14 cellular contexts compared by ENCODE assay signal in the genomic region with DNA sequence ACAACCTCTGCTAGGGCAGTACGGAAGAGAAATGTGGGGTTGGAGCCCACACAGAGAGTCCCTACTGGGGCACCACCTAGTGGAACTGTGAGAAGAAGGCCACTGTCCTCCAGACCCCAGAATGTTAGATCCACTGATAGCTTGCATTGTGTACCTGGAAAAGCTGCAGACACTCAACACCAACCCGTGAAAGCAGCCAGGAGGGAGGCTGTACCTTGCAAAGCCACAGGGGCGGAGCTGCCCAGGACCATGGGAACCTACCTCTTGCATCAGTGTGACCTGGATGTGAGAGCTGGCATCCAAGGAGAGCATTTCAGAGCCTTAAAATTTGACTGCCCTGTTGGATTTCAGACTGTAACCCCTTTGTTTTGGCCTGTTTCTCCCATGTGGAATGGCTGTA.
DNase-seq lines count a peak whose midpoint lies in the region; ATAC-seq lines count a peak whose summit lies in the region.
"Had no signal": no experiment of that assay in that cellular context is flagged by ENCODE, and none has a peak within 500 bp of the region (broad histone marks: within the 10 kb centered on the region; RNA-seq: fewer than 3 reads in every experiment).

No MANE protein-coding gene starts in this region.

- intact Hi-C loops in CD4-positive, alpha-beta memory T cell (cut with micrococcal nuclease): no loop called here

- peaks cover 20% of the 10 kb centered on the region for H3K36me3 ChIP-seq in CD4-positive, alpha-beta memory T cell (ENCODE audit: insufficient read depth, low read length)

- ATAC-seq in activated T-helper 17 cell treated with anti-CD3 and anti-CD28 coated beads, Interleukin-2, amount 50 U/mL, for 72 hours (replicated peaks): no peak
- no peak for ATAC-seq in HG03439 (IDR thresholded peaks at IDR 0.05; ENCODE audit: unreplicated experiment)
- ATAC-seq: GM23338 had no signal

- H3K9me3 Mint-ChIP-seq in activated naive CD8-positive, alpha-beta T cell (ENCODE audit: low read depth): peaks cover 15% of the 10 kb centered on the region
- peaks cover 36% of the 10 kb centered on the region for H3K9me3 Mint-ChIP-seq in activated naive CD8-positive, alpha-beta T cell treated with anti-CD3 and anti-CD28 coated beads for 36 hours
- H3K9me3 Mint-ChIP-seq in CD4-positive, alpha-beta memory T cell: peaks cover 0 to 14% (median 7%) of the 10 kb centered on the region in 8 donors
- H3K9me3 Mint-ChIP-seq in activated T-helper 17 cell treated with anti-CD3 and anti-CD28 coated beads, Interleukin-2, amount 50 U/mL, for 72 hours: peaks cover 11% of the 10 kb centered on the region

- CTCF ChIA-PET in CD4-positive, alpha-beta memory T cell (lab: Charles Lee; ENCODE audit: partially characterized antibody): no interaction called here

- DNase-seq in activated naive CD8-positive, alpha-beta T cell treated with anti-CD3 and anti-CD28 coated beads for 36 hours: no peak
- DNase-seq in CD4-positive, alpha-beta memory T cell: no peak
- no peak for DNase-seq in NCI-H82 (lab: John Stamatoyannopoulos, UW)
- DNase-seq: DMS153, DMS79, GDM1, HCEC 1CT, IMR-90 had no signal

- H3K27ac ChIP-seq in CD4-positive, alpha-beta memory T cell (ENCODE audit: low read depth, low read length): no peak overlapping the region
- H3K27ac ChIP-seq: BLaER1 treated with 17β-estradiol and CSF1 and Interleukin-3, amounts not matched to agents 10 nM and 100 nM had no signal

- no peaks in the 10 kb centered on the region for H3K27me3 Mint-ChIP-seq in activated naive CD8-positive, alpha-beta T cell
- H3K27me3 Mint-ChIP-seq in activated naive CD8-positive, alpha-beta T cell treated with anti-CD3 and anti-CD28 coated beads for 36 hours: no peaks in the 10 kb centered on the region
- no peaks in the 10 kb centered on the region for H3K27me3 Mint-ChIP-seq in CD4-positive, alpha-beta memory T cell
- no peaks in the 10 kb centered on the region for H3K27me3 Mint-ChIP-seq in activated T-helper 17 cell treated with anti-CD3 and anti-CD28 coated beads, Interleukin-2, amount 50 U/mL, for 72 hours
- H3K27me3 Mint-ChIP-seq: B cell had no signal

- no peak overlapping the region for H3K4me3 ChIP-seq in CD4-positive, alpha-beta memory T cell (ENCODE audit: low read length in 2 of 2)
- H3K4me3 ChIP-seq: GM23338 had no signal

- H3K4me1 ChIP-seq in CD4-positive, alpha-beta memory T cell (ENCODE audit: insufficient read depth, low read length): no peaks in the 10 kb centered on the region
- H3K4me1 ChIP-seq: BLaER1 treated with 17β-estradiol and CSF1 and Interleukin-3, amounts not matched to agents 10 nM and 100 nM had no signal

- no peak overlapping the region for H3K4me3 Mint-ChIP-seq in activated naive CD8-positive, alpha-beta T cell
- H3K4me3 Mint-ChIP-seq in activated naive CD8-positive, alpha-beta T cell treated with anti-CD3 and anti-CD28 coated beads for 36 hours: no peak overlapping the region
- no peak overlapping the region for H3K4me3 Mint-ChIP-seq in CD4-positive, alpha-beta memory T cell
- no peak overlapping the region for H3K4me3 Mint-ChIP-seq in activated T-helper 17 cell treated with anti-CD3 and anti-CD28 coated beads, Interleukin-2, amount 50 U/mL, for 72 hours
- H3K4me3 Mint-ChIP-seq: B cell, GM23338 had no signal

- peaks cover 55% of the 10 kb centered on the region for H3K36me3 Mint-ChIP-seq in activated naive CD8-positive, alpha-beta T cell
- peaks cover 77% of the 10 kb centered on the region for H3K36me3 Mint-ChIP-seq in activated naive CD8-positive, alpha-beta T cell treated with anti-CD3 and anti-CD28 coated beads for 36 hours
- H3K36me3 Mint-ChIP-seq in CD4-positive, alpha-beta memory T cell: peaks cover 75 to 77% of the 10 kb centered on the region in 2 donors
- peaks cover 96% of the 10 kb centered on the region for H3K36me3 Mint-ChIP-seq in activated T-helper 17 cell treated with anti-CD3 and anti-CD28 coated beads, Interleukin-2, amount 50 U/mL, for 72 hours (ENCODE audit: low read depth)

- H3K9me3 ChIP-seq in CD4-positive, alpha-beta memory T cell (ENCODE audit: control insufficient read depth in 1 of 2, low read length in 2 of 2): no peaks in the 10 kb centered on the region

- peaks cover 10% of the 10 kb centered on the region for H3K4me1 Mint-ChIP-seq in activated naive CD8-positive, alpha-beta T cell (ENCODE audit: low read depth)
- H3K4me1 Mint-ChIP-seq in activated naive CD8-positive, alpha-beta T cell treated with anti-CD3 and anti-CD28 coated beads for 36 hours: peaks cover 12% of the 10 kb centered on the region
- peaks cover 9 to 23% (median 17%) of the 10 kb centered on the region in 4 donors for H3K4me1 Mint-ChIP-seq in CD4-positive, alpha-beta memory T cell
- peaks cover 12% of the 10 kb centered on the region for H3K4me1 Mint-ChIP-seq in activated T-helper 17 cell treated with anti-CD3 and anti-CD28 coated beads, Interleukin-2, amount 50 U/mL, for 72 hours
- H3K4me1 Mint-ChIP-seq: B cell had no signal

- no peaks in the 10 kb centered on the region for H3K27me3 ChIP-seq in CD4-positive, alpha-beta memory T cell (ENCODE audit: insufficient read depth, low read length)
- H3K27me3 ChIP-seq: BLaER1 treated with 17β-estradiol and CSF1 and Interleukin-3, amounts not matched to agents 10 nM and 100 nM had no signal

- POLR2A ChIA-PET in CD4-positive, alpha-beta memory T cell (lab: Charles Lee; ENCODE audit: partially characterized antibody): no interaction called here

- peak overlapping the region; percentile 23 for H3K27ac Mint-ChIP-seq in activated naive CD8-positive, alpha-beta T cell
- H3K27ac Mint-ChIP-seq in activated naive CD8-positive, alpha-beta T cell treated with anti-CD3 and anti-CD28 coated beads for 36 hours: no peak overlapping the region
- peak overlapping the region in 4 of 7 donors; percentile 25 to 61 (median 44) for H3K27ac Mint-ChIP-seq in CD4-positive, alpha-beta memory T cell
- peak overlapping the region; percentile 9 for H3K27ac Mint-ChIP-seq in activated T-helper 17 cell treated with anti-CD3 and anti-CD28 coated beads, Interleukin-2, amount 50 U/mL, for 72 hours
- H3K27ac Mint-ChIP-seq: B cell, GM23338 had no signal
